Comparison of ENCODE assay signal across 13 cellular contexts in genomic region chr13:112984954-112985802, GRCh38. TPM values are rescaled to one million over a fixed set of nuclear protein-coding genes. Genes with fewer than 3 reads are reported as not detected.
A peak's percentile ranks its signal among the peaks of the same experiment; 100 is the strongest.
DNase-seq lines count a peak whose midpoint lies in the region; ATAC-seq and TF ChIP-seq lines count a peak whose summit lies in the region.
"Had no signal": no experiment of that assay in that cellular context is flagged by ENCODE, and none has a peak within 500 bp of the region (broad histone marks: within the 10 kb centered on the region; RNA-seq: fewer than 3 reads in every experiment).

No MANE protein-coding gene starts in this region.

- H3K36me3 ChIP-seq in colonic mucosa (no peaks in the 10 kb centered on the region), neural progenitor cell (no peaks in the 10 kb centered on the region)
- H3K36me3 ChIP-seq: thoracic aorta had no signal

- peak overlapping the region; percentile 30 for H3K4me3 ChIP-seq in colonic mucosa
- H3K4me3 ChIP-seq in neural progenitor cell, result no peak overlapping the region
- H3K4me3 ChIP-seq: K562, thoracic aorta had no signal

- H3K4me2 ChIP-seq in neural progenitor cell, result no peak overlapping the region

- H3K4me1 Mint-ChIP-seq in neural progenitor cell, result peaks cover 22% of the 10 kb centered on the region

- H4K20me1 ChIP-seq in neural progenitor cell (ENCODE audit: low read depth), result peaks cover 55% of the 10 kb centered on the region

- DNase-seq in DMS153 (lab: John Stamatoyannopoulos, UW), result peak; percentile 24
- peak; percentile 39 for DNase-seq in LoVo (ENCODE audit: low spot score)
- DNase-seq in colonic mucosa, result peak; percentile 85
- no peak for DNase-seq in neural progenitor cell (ENCODE audit: low spot score)
- DNase-seq in inferior parietal cortex (ENCODE audit: extremely low spot score), result no peak
- DNase-seq: activated naive CD4-positive, alpha-beta T cell treated with anti-CD3 and anti-CD28 coated beads, Interleukin-2, amount 50 U/mL, for 16 hours; naive B cell; NCI-H2029; T-helper 9 cell had no signal

- H3K4me3 Mint-ChIP-seq in neural progenitor cell, result no peak overlapping the region

- no peaks in the 10 kb centered on the region for H3K9me3 ChIP-seq in colonic mucosa
- H3K9me3 ChIP-seq in neural progenitor cell (ENCODE audit: low read depth), result no peaks in the 10 kb centered on the region
- H3K9me3 ChIP-seq: thoracic aorta had no signal

- no peaks in the 10 kb centered on the region for H3K79me2 ChIP-seq in neural progenitor cell (ENCODE audit: low read depth)

- H3K27ac ChIP-seq in colonic mucosa, result peak overlapping the region; percentile 71
- H3K27ac ChIP-seq in neural progenitor cell, result no peak overlapping the region
- H3K27ac ChIP-seq: thoracic aorta had no signal

- H3K4me1 ChIP-seq in colonic mucosa, result peaks cover under 1% of the 10 kb centered on the region
- peaks cover 8% of the 10 kb centered on the region for H3K4me1 ChIP-seq in neural progenitor cell

- H3K9me3 Mint-ChIP-seq in neural progenitor cell, result peaks cover 11% of the 10 kb centered on the region

- TF ChIP-seq CTCF in colonic mucosa (IDR thresholded peaks at IDR 0.05) (no peak), neural progenitor cell (IDR thresholded peaks at IDR 0.05) (no peak)

- intact Hi-C loops in colonic mucosa (cut with DNase I), result no loop called here

- no peaks in the 10 kb centered on the region for H3K27me3 ChIP-seq in colonic mucosa
- H3K27me3 ChIP-seq in neural progenitor cell, result no peaks in the 10 kb centered on the region

- H3F3A ChIP-seq in neural progenitor cell (ENCODE audit: low read depth), result no peaks in the 10 kb centered on the region

- H3K27ac Mint-ChIP-seq in neural progenitor cell, result peak overlapping the region; percentile 37
- H3K27ac Mint-ChIP-seq: naive B cell had no signal

- peaks cover 6% of the 10 kb centered on the region for H3K36me3 Mint-ChIP-seq in neural progenitor cell

- H3K9ac ChIP-seq in colonic mucosa (ENCODE audit: low read depth in 2 of 2, low read length in 2 of 2) (peak overlapping the region; percentile 26 to 77), neural progenitor cell (no peak overlapping the region)

- ATAC-seq in HG02981 (IDR thresholded peaks at IDR 0.05; ENCODE audit: unreplicated experiment) (no peak), GM19452 (IDR thresholded peaks at IDR 0.05; ENCODE audit: unreplicated experiment) (no peak)
- ATAC-seq: K562 had no signal

- H2AFZ ChIP-seq in neural progenitor cell (replicated peaks), result no peak overlapping the region

- peaks cover 10% of the 10 kb centered on the region for H3K27me3 Mint-ChIP-seq in neural progenitor cell (ENCODE audit: insufficient read depth, low read depth)

RNA-seq across cellular contexts. Expression of gene MCF2L, which starts 16.2 kb away (rescaled TPM):
- total RNA-seq in colonic mucosa (10 to 100 TPM; 45.0 to 88.3 TPM), neural progenitor cell (ENCODE audit: low replicate concordance) (40.4 and 59.2 TPM in 2 replicates)

Comparison
In these comparisons a context has a peak if more than half of its experiments do, and no peak if none do; other contexts are left out.
1. DNase-seq: peak in DMS153 (single experiment), LoVo (single experiment) and colonic mucosa (single experiment); none in neural progenitor cell (single experiment) and inferior parietal cortex (single experiment).